ENCODE assay signal across 7 cellular contexts in the genomic region with DNA sequence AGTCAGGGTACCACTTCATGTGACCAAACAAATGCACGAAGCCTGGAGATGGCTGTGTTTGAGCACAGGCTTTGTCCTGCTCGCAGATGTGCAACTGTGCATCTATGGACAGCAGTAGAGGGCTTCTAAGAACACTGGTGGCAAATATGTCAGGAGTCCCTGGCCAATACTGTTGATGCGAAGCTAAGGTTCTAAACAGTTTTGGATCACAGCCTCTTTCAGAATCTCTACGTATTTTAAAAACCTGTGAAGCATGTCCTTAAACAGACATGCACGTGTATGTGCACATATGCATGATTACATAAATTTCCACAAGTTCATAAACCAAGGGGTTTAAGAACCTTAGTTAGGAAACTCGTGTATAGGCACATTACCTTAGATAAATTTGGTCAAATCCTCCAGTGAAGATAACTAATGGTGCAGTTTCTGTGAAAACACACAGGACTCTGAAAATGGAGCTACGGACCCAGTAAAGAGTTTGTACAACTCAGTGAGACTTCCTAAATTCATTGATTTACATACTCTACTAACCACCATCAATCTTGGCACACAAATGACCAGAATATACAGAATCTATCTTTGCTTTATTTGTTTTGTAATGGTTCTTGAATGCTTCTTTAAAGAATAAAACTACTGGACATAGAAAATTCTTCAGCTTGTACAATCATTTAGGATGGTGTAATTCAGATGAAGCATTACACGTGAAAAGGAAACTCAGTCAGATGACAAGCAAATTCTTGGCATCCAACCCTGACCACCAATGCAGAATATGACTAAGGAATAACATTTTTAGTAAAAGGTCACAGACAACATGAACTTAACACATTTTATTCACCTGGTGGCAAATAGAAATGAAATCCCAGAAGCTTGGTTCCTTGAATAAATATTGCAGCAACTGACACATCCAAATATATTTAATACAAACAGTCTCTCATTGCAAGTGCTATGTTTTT.
DNase-seq lines count a peak whose midpoint lies in the region; ATAC-seq lines count a peak whose summit lies in the region.

No MANE protein-coding gene starts in this region.

- peak; percentile 92 for DNase-seq in HCEC 1CT
- peak; percentile 29 for DNase-seq in NCI-H526 treated with DMSO at 0.1 percent for 48 hours (lab: John Stamatoyannopoulos, UW)
- DNase-seq in germinal center (ENCODE audit: low spot score), result peak; percentile 5
- no peak for DNase-seq in NCI-H1417 treated with DMSO at 0.1 percent for 48 hours (lab: John Stamatoyannopoulos, UW)
- no peak for DNase-seq in DMS79 (lab: John Stamatoyannopoulos, UW)
- no peak for DNase-seq in NCI-H1436 treated with DMSO at 0.1 percent for 48 hours (lab: John Stamatoyannopoulos, UW)

- ATAC-seq in GM18517 (IDR thresholded peaks at IDR 0.05; ENCODE audit: unreplicated experiment), result peak; percentile 45

Comparison
In these comparisons a context has a peak if more than half of its experiments do, and no peak if none do; other contexts are left out.
1. DNase-seq: peak in HCEC 1CT (single experiment), NCI-H526 treated with DMSO at 0.1 percent for 48 hours (single experiment) and germinal center (single experiment); none in NCI-H1417 treated with DMSO at 0.1 percent for 48 hours (single experiment), DMS79 (single experiment) and NCI-H1436 treated with DMSO at 0.1 percent for 48 hours (single experiment).